ENCODE assay signal across 8 cellular contexts in genomic region chr2:667332-668000, GRCh38. TPM values are rescaled to one million over a fixed set of nuclear protein-coding genes. Genes with fewer than 3 reads are reported as not detected.
DNase-seq lines count a peak whose midpoint lies in the region; ATAC-seq, FAIRE-seq and TF ChIP-seq lines count a peak whose summit lies in the region.

No MANE protein-coding gene starts in this region.

- H3K4me1 Mint-ChIP-seq in osteocyte (ENCODE audit: unreplicated experiment), result peaks cover 6% of the 10 kb centered on the region

- H2AFZ ChIP-seq in OCI-LY1 (ENCODE audit: low read length), result no peak overlapping the region
- no peak overlapping the region for H2AFZ ChIP-seq in endothelial cell of umbilical vein (ENCODE audit: low read depth, low read length)

- no peaks in the 10 kb centered on the region for H3K9me2 ChIP-seq in OCI-LY1 (ENCODE audit: low read depth, low read length)

- no peak overlapping the region for H3K27ac Mint-ChIP-seq in osteocyte (ENCODE audit: unreplicated experiment)

- dilution Hi-C loops in endothelial cell of umbilical vein (cut with MboI; ENCODE audit: extremely low pct_ligation_motif_present, low sequenced_read_pairs), result no loop called here

- H3K79me2 ChIP-seq in OCI-LY1 (ENCODE audit: insufficient read depth, low read length), result no peaks in the 10 kb centered on the region
- H3K79me2 ChIP-seq in endothelial cell of umbilical vein (ENCODE audit: control insufficient read depth, insufficient read depth, low read length), result peaks cover under 1% of the 10 kb centered on the region

- H3K27me3 Mint-ChIP-seq in osteocyte (ENCODE audit: unreplicated experiment), result no peaks in the 10 kb centered on the region

- no peak overlapping the region for H3K4me3 ChIP-seq in OCI-LY1 (ENCODE audit: low read depth, low read length, poor library complexity, severe bottlenecking)
- no peak overlapping the region for H3K4me3 ChIP-seq in endothelial cell of umbilical vein (replicated peaks in 1 of 3; ENCODE audit: insufficient read depth in 1 of 3, low read depth in 1 of 3, low read length in 3 of 3)

- peak; percentile 22; the same call in 1 of the 2 replicates for TF ChIP-seq CTCF in OCI-LY1 (IDR thresholded peaks at IDR 0.05; ENCODE audit: low read length)
- TF ChIP-seq CTCF in endothelial cell of umbilical vein (IDR thresholded peaks at IDR 0.05; ENCODE audit: extremely low read depth in 1 of 2, insufficient read depth in 1 of 2, low read depth in 1 of 2, low read length in 2 of 2), result peak; percentile 53 to 55
- TF ChIP-seq CTCF in osteocyte (IDR thresholded peaks at IDR 0.05), result peak; percentile 61

- no peak for TF ChIP-seq POLR2A in endothelial cell of umbilical vein (IDR thresholded peaks at IDR 0.05; ENCODE audit: low read depth, low read length)

- intact Hi-C loops in endothelial cell of umbilical vein (cut with micrococcal nuclease), result loop anchor here (1.0 kb wide), 2 partner anchors 9 to 421 kb away; no protein-coding TSS in a partner anchor

- no peaks in the 10 kb centered on the region for H3K27me3 ChIP-seq in OCI-LY1 (ENCODE audit: insufficient read depth, low read length)
- H3K27me3 ChIP-seq in endothelial cell of umbilical vein (ENCODE audit: control insufficient read depth in 2 of 2, insufficient read depth in 2 of 2, low read length in 2 of 2), result no peaks in the 10 kb centered on the region

- H3K36me3 Mint-ChIP-seq in osteocyte (ENCODE audit: unreplicated experiment), result peaks cover 56% of the 10 kb centered on the region

- peak; percentile 76 for DNase-seq in AG08396 (ENCODE audit: low spot score)
- DNase-seq in endothelial cell of umbilical vein (ENCODE audit: low read depth, low spot score), result peak; percentile 75
- DNase-seq in osteocyte (ENCODE audit: extremely low spot score, unreplicated experiment), result no peak
- no peak for DNase-seq in activated effector memory CD4-positive, alpha-beta T cell treated with Interleukin-2 at 50 U/mL for 16 hours
- DNase-seq in central memory CD4-positive, alpha-beta T cell, result no peak
- DNase-seq in mucosa of gallbladder (ENCODE audit: low spot score), result no peak

- H3K4me1 ChIP-seq in OCI-LY1 (ENCODE audit: insufficient read depth, low read length, severe bottlenecking) (peaks cover 8% of the 10 kb centered on the region), endothelial cell of umbilical vein (ENCODE audit: control insufficient read depth, extremely low read depth, insufficient read depth, low read length) (peaks cover 3% of the 10 kb centered on the region)

- no peak overlapping the region for H3K27ac ChIP-seq in OCI-LY1 (ENCODE audit: low read depth, low read length, poor library complexity, severe bottlenecking)
- H3K27ac ChIP-seq in endothelial cell of umbilical vein (ENCODE audit: insufficient read depth, low read depth, low read length), result no peak overlapping the region

- CTCF ChIA-PET in endothelial cell of umbilical vein (lab: Charles Lee), result interaction anchor here (0.6 to 1.5 kb wide), 10 partner anchors 10 to 421 kb away, joined by 3 to 17 read pairs (median 3); partner anchors contain the start of gene TMEM18

- H3K9me1 ChIP-seq in endothelial cell of umbilical vein (replicated peaks; ENCODE audit: control insufficient read depth, extremely low read depth, insufficient read depth, low read length), result no peaks in the 10 kb centered on the region

- H3K36me3 ChIP-seq in OCI-LY1 (ENCODE audit: insufficient read depth, low read length) (peaks cover 90% of the 10 kb centered on the region), endothelial cell of umbilical vein (ENCODE audit: control insufficient read depth in 2 of 2, extremely low read depth in 1 of 2, insufficient read depth in 2 of 2, low read length in 2 of 2) (peaks cover 3 to 18% of the 10 kb centered on the region in 2 experiments)

- H3K4me3 Mint-ChIP-seq in osteocyte (ENCODE audit: unreplicated experiment), result no peak overlapping the region

- ATAC-seq in GM18861 (IDR thresholded peaks at IDR 0.05; ENCODE audit: unreplicated experiment), result peak; percentile 53

- H3K9ac ChIP-seq in OCI-LY1 (ENCODE audit: low read length) (no peak overlapping the region), endothelial cell of umbilical vein (replicated peaks; ENCODE audit: extremely low read depth, insufficient read depth, low read length) (no peak overlapping the region)

- H3K9me3 Mint-ChIP-seq in osteocyte (ENCODE audit: unreplicated experiment), result peaks cover 10% of the 10 kb centered on the region

- H3F3A ChIP-seq in OCI-LY1 (ENCODE audit: insufficient read depth, low read length), result no peaks in the 10 kb centered on the region

- no peak overlapping the region for H3K4me2 ChIP-seq in OCI-LY1 (ENCODE audit: low read length)
- H3K4me2 ChIP-seq in endothelial cell of umbilical vein (ENCODE audit: insufficient read depth, low read length), result no peak overlapping the region

- H4K20me1 ChIP-seq in OCI-LY1 (ENCODE audit: insufficient read depth, low read length) (no peaks in the 10 kb centered on the region), endothelial cell of umbilical vein (replicated peaks; ENCODE audit: control insufficient read depth, extremely low read depth, insufficient read depth, low read length) (no peaks in the 10 kb centered on the region)

- POLR2A ChIA-PET in endothelial cell of umbilical vein (lab: Charles Lee), result interaction anchor here (1.1 kb wide), 1 partner anchor 9 kb away, joined by 7 read pairs; the partner anchor contains the start of gene TMEM18

- H3K9me3 ChIP-seq in OCI-LY1 (ENCODE audit: low read length) (peaks cover 19% of the 10 kb centered on the region), endothelial cell of umbilical vein (replicated peaks; ENCODE audit: control insufficient read depth, insufficient read depth, low read length) (no peaks in the 10 kb centered on the region)

- no TSS peak for BruUV-seq in endothelial cell of umbilical vein (replicated peaks; lab: Mats Ljungman, UMichigan)

- FAIRE-seq in endothelial cell of umbilical vein (lab: Jason Lieb, UNC), result peak; percentile 75

TF ChIP-seq in endothelial cell of umbilical vein, 7 proteins besides CTCF, POLR2A, EP300 and RAD21:
- TF ChIP-seq JUN (IDR thresholded peaks at IDR 0.05; ENCODE audit: borderline replicate concordance, insufficient read depth, insufficient read length, low read depth) (peak; percentile 66), FOS (IDR thresholded peaks at IDR 0.05; ENCODE audit: borderline replicate concordance, insufficient read depth, low read length) (peak; percentile 87), GATA2 (IDR thresholded peaks at IDR 0.05; ENCODE audit: insufficient read depth, insufficient read length, low read depth, low read length) (no peak), POLR2AphosphoS5 (IDR thresholded peaks at IDR 0.05; ENCODE audit: insufficient read depth, low read depth, low read length) (no peak), MYC (IDR thresholded peaks at IDR 0.05; ENCODE audit: low read depth, low read length) (no peak), EZH2 (IDR thresholded peaks at IDR 0.05; ENCODE audit: borderline replicate concordance, low read depth, low read length, severe bottlenecking) (no peak), MAX (IDR thresholded peaks at IDR 0.05; ENCODE audit: insufficient read depth, insufficient read length) (no peak)

RNA-seq across cellular contexts. Expression of gene TMEM18, which starts 9.7 kb away (rescaled TPM):
- 23.1 and 23.7 TPM in 2 replicates for total RNA-seq in endothelial cell of umbilical vein
- 15.5 and 19.1 TPM in 2 replicates for polyA plus RNA-seq in endothelial cell of umbilical vein
- polyA plus RNA-seq in endothelial cell of umbilical vein (2011; cell fraction: cytosol; rRNA removed), result 18.0 and 20.6 TPM in 2 replicates
- 44.5 and 51.3 TPM in 2 replicates for polyA plus RNA-seq in endothelial cell of umbilical vein (2011; cell fraction: nucleus; rRNA removed)
- 25.2 and 29.4 TPM in 2 replicates for polyA plus RNA-seq in endothelial cell of umbilical vein (2012)
- 13.7 and 14.9 TPM in 2 replicates for polyA minus RNA-seq in endothelial cell of umbilical vein
- 13.5 TPM for polyA minus RNA-seq in endothelial cell of umbilical vein (2011; cell fraction: cytosol; rRNA and poly(A)+ RNA removed)
- polyA minus RNA-seq in endothelial cell of umbilical vein (2011; cell fraction: nucleus; rRNA and poly(A)+ RNA removed), result 23.2 and 33.5 TPM in 2 replicates
- total RNA-seq in osteocyte, result 28.0 and 32.8 TPM in 2 replicates
- 18.6 TPM for total RNA-seq in mucosa of gallbladder

Comparison
In these comparisons a context has a peak if more than half of its experiments do, and no peak if none do; other contexts are left out.
1. DNase-seq: peak in AG08396 (single experiment) and endothelial cell of umbilical vein (single experiment); none in osteocyte (single experiment), activated effector memory CD4-positive, alpha-beta T cell treated with Interleukin-2 at 50 U/mL for 16 hours (single experiment), central memory CD4-positive, alpha-beta T cell (single experiment) and mucosa of gallbladder (single experiment).
2. Peak in every context shown above with its lines, with median percentiles within 50 percentile points of each other: CTCF ChIP-seq.